In genomic region chr2:181576431-181576830, GRCh38 we compare ENCODE assay signal across 2 cellular contexts.
TF ChIP-seq lines count a peak whose summit lies in the region.

No MANE protein-coding gene starts in this region.

TF ChIP-seq in HepG2, 621 proteins besides CTCF, POLR2A, EP300 and RAD21:
- TF ChIP-seq ZNF605 (CRISPR knock-in tag; IDR thresholded peaks at IDR 0.05) (no peak), GABPA (IDR thresholded peaks at IDR 0.05; ENCODE audit: low read depth, low read length) (no peak), GABPA (CRISPR knock-in tag; IDR thresholded peaks at IDR 0.05; ENCODE audit: low read depth) (no peak), ZNF619 (CRISPR knock-in tag; IDR thresholded peaks at IDR 0.05) (no peak), ZNF777 (CRISPR knock-in tag; IDR thresholded peaks at IDR 0.05) (no peak), PBX2 (CRISPR knock-in tag; IDR thresholded peaks at IDR 0.05) (no peak), GMEB1 (CRISPR knock-in tag; IDR thresholded peaks at IDR 0.05; ENCODE audit: borderline replicate concordance) (no peak), ZNF17 (CRISPR knock-in tag; IDR thresholded peaks at IDR 0.05) (no peak), ZNF7 (CRISPR knock-in tag; IDR thresholded peaks at IDR 0.05) (no peak)
TF ChIP-seq in HepG2: peak in this region for 0.

TF ChIP-seq in GM12891, 5 proteins besides CTCF, POLR2A, EP300 and RAD21:
- TF ChIP-seq PAX5 (IDR thresholded peaks at IDR 0.05; ENCODE audit: insufficient read depth, low read length, severe bottlenecking), result no peak
- TF ChIP-seq SPI1 (IDR thresholded peaks at IDR 0.05; ENCODE audit: low read depth, low read length), result no peak
- no peak for TF ChIP-seq POU2F2 (IDR thresholded peaks at IDR 0.05; ENCODE audit: low read depth, low read length)
- no peak for TF ChIP-seq POLR2AphosphoS5 (IDR thresholded peaks at IDR 0.05; ENCODE audit: low read depth, low read length)
- TF ChIP-seq TAF1 (IDR thresholded peaks at IDR 0.05; ENCODE audit: low read depth, low read length), result no peak
